23 cellular contexts compared by ENCODE assay signal in the genomic region with DNA sequence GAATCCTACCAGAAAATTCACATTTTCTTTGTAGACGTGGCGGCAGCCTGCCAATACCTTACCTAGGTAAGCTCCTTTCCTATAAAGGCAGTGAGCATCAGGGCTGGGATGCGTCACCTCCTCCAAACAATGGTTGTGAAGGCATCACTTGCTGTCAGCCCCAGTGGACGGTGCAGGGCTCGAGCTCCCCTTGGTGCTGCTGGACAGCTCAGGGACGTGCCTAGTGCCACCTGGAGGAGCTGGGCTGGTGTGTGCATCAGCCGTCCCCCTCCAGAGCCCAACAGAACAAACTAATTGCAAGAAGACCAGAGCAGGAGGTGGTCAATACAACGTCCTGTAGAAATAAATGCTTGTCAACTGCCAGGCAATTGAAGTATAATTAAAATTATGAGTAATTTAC.
A peak's percentile ranks its signal among the peaks of the same experiment; 100 is the strongest.
DNase-seq lines count a peak whose midpoint lies in the region; ATAC-seq and TF ChIP-seq lines count a peak whose summit lies in the region.
"Had no signal": no experiment of that assay in that cellular context is flagged by ENCODE, and none has a peak within 500 bp of the region (broad histone marks: within the 10 kb centered on the region; RNA-seq: fewer than 3 reads in every experiment).

No MANE protein-coding gene starts in this region.

- H3K9me3 ChIP-seq in HCT116 (ENCODE audit: control insufficient read depth in 1 of 2, insufficient read depth in 1 of 2, low read depth in 1 of 2, low read length in 2 of 2) (no peaks in the 10 kb centered on the region), right lobe of liver (no peaks in the 10 kb centered on the region), thyroid gland (no peaks in the 10 kb centered on the region)
- H3K9me3 ChIP-seq: body of pancreas, heart left ventricle, left ventricle myocardium inferior, transverse colon had no signal

- no peaks in the 10 kb centered on the region for H4K20me1 ChIP-seq in HCT116 (ENCODE audit: insufficient read depth)

- DNase-seq in ELF-1 (ENCODE audit: low read depth, low spot score) (peak; percentile 47), HCT116 (ENCODE audit: low read depth, low spot score) (no peak), SK-MEL-5 (ENCODE audit: low read depth, low spot score) (peak; percentile 33), right lobe of liver (no peak), NCI-H2107 treated with DMSO at 0.1 percent for 48 hours (lab: John Stamatoyannopoulos, UW; ENCODE audit: unreplicated experiment) (no peak), thyroid gland (no peak), NCI-H1105 (lab: John Stamatoyannopoulos, UW) (no peak)
- DNase-seq: activated gamma-delta T cell treated with Interleukin-2 at 50 U/mL for 16 hours; body of pancreas; KG1; left ventricle myocardium inferior; MV-4-11; NCI-H2081 treated with DMSO at 0.1 percent for 48 hours; PC-3; Right ventricle myocardium superior; stimulated activated CD4-positive, alpha-beta T cell treated with anti-CD3 and anti-CD28 coated beads, Interleukin-15, amount 100 ng/mL, for 24 hours; T-helper 1 cell; transverse colon had no signal

- POLR2A ChIA-PET in HCT116 (lab: Charles Lee), result no interaction called here

- TF ChIP-seq POLR2A in HCT116 (IDR thresholded peaks at IDR 0.05; ENCODE audit: borderline replicate concordance, extremely low read depth, insufficient read depth, insufficient read length) (no peak), right lobe of liver (IDR thresholded peaks at IDR 0.05) (no peak), thyroid gland (IDR thresholded peaks at IDR 0.05) (no peak)

- RAD21 ChIA-PET in HCT116 (lab: Charles Lee; ENCODE audit: low non-redundant PET in 1 of 2, low total read pairs in 2 of 2, uncharacterized antibody in 2 of 2, unreplicated experiment in 2 of 2), result interaction anchor here in 1 of 2 experiments (0.7 kb wide), 1 partner anchor 10 kb away, joined by 3 read pairs; no protein-coding TSS in a partner anchor

- H2AFZ ChIP-seq in HCT116 (ENCODE audit: low read depth, low read length, poor library complexity, severe bottlenecking), result no peak overlapping the region
- H2AFZ ChIP-seq: parathyroid adenoma had no signal

- H3K27me3 ChIP-seq in HCT116 (ENCODE audit: insufficient read depth, low read length) (no peaks in the 10 kb centered on the region), right lobe of liver (no peaks in the 10 kb centered on the region), thyroid gland (no peaks in the 10 kb centered on the region)
- H3K27me3 ChIP-seq: body of pancreas, heart left ventricle, transverse colon had no signal

- 39% methylated on average over 8 of the region's 8 CpGs for WGBS in right lobe of liver (ENCODE audit: insufficient coverage, low coverage, low lambda C conversion rate, missing lambda C conversion rate)
- WGBS in thyroid gland, 2 donors, result 59 to 80% methylated on average over 8 of the region's 8 CpGs

- in situ Hi-C loops in SK-MEL-5 (cut with HindIII; ENCODE audit: low pct_unique_long_range_greater_than_20kb, low sequenced_read_pairs), result no loop called here

- H3K4me2 ChIP-seq in HCT116 (ENCODE audit: low read length), result no peak overlapping the region

- H3K27ac ChIP-seq in HCT116 (ENCODE audit: low read depth, low read length) (no peak overlapping the region), right lobe of liver (no peak overlapping the region), thyroid gland (no peak overlapping the region)
- H3K27ac ChIP-seq: body of pancreas, epithelial cell of prostate, heart left ventricle, left ventricle myocardium inferior, parathyroid adenoma, transverse colon had no signal

- intact Hi-C loops in HCT116 (cut with micrococcal nuclease), result no loop called here
- intact Hi-C loops in right lobe of liver (cut with DNase I), result no loop called here
- intact Hi-C loops in thyroid gland (cut with DNase I), result no loop called here

- CTCF ChIA-PET in HCT116 (lab: Charles Lee), result no interaction called here

- no TSS peak for BruUV-seq in HCT116 (replicated peaks; lab: Mats Ljungman, UMichigan)

- no peak overlapping the region for H3K4me3 ChIP-seq in HCT116 (replicated peaks in 1 of 2; ENCODE audit: low read depth in 1 of 2, low read length in 2 of 2)
- no peak overlapping the region for H3K4me3 ChIP-seq in right lobe of liver
- H3K4me3 ChIP-seq in thyroid gland (replicated peaks in 1 of 3), result no peak overlapping the region
- H3K4me3 ChIP-seq: body of pancreas, heart left ventricle, left ventricle myocardium inferior, transverse colon had no signal

- H3K79me2 ChIP-seq in HCT116 (ENCODE audit: insufficient read depth, low read length), result no peaks in the 10 kb centered on the region
- H3K79me2 ChIP-seq: parathyroid adenoma had no signal

- TF ChIP-seq RAD21 in HCT116 (IDR thresholded peaks at IDR 0.05; ENCODE audit: low read depth), result peak; percentile 30; the same call in 1 of the 2 replicates

- H3K9ac ChIP-seq in HCT116 (ENCODE audit: low read length), result no peak overlapping the region
- H3K9ac ChIP-seq: parathyroid adenoma had no signal

- H3K4me1 ChIP-seq in HCT116 (ENCODE audit: control insufficient read depth in 1 of 2, insufficient read depth in 2 of 2, low read length in 2 of 2) (peaks cover 0 to 5% of the 10 kb centered on the region in 2 experiments; a peak in 1 of 4 replicates), right lobe of liver (no peaks in the 10 kb centered on the region), thyroid gland (no peaks in the 10 kb centered on the region)
- H3K4me1 ChIP-seq: parathyroid adenoma, transverse colon had no signal

- TF ChIP-seq CTCF in HCT116 (IDR thresholded peaks at IDR 0.05 in 2 of 3, conservative IDR thresholded peaks at IDR 0.05 in 1 of 3; ENCODE audit: borderline replicate concordance in 1 of 3, insufficient read depth in 1 of 3, low read depth in 2 of 3, low read length in 2 of 3) (peak in 2 of 3 experiments; percentile 10; a peak in 2 of 6 replicates), right lobe of liver (IDR thresholded peaks at IDR 0.05) (peak in 2 of 4 donors; percentile 14 to 20), thyroid gland (IDR thresholded peaks at IDR 0.05) (no peak)

- ATAC-seq in HCT116, result peak; percentile 64
- ATAC-seq in right lobe of liver, result peak in 3 of 4 donors; percentile 33 to 66 (median 45)
- ATAC-seq: body of pancreas; heart left ventricle; natural killer cell treated with Interleukin-12 subunit alpha and Interleukin-12 subunit beta and Interleukin-15 and Interleukin-18, amount 100 ng/mL, for 72 hours; PC-3; sciatic nerve had no signal

- H3K36me3 ChIP-seq in HCT116 (ENCODE audit: control insufficient read depth in 1 of 2, insufficient read depth in 2 of 2, low read length in 2 of 2) (no peaks in the 10 kb centered on the region), right lobe of liver (no peaks in the 10 kb centered on the region), thyroid gland (no peaks in the 10 kb centered on the region)
- H3K36me3 ChIP-seq: heart left ventricle, left ventricle myocardium inferior, transverse colon had no signal

- no peaks in the 10 kb centered on the region for H3K9me2 ChIP-seq in HCT116 (ENCODE audit: insufficient read depth)

TF ChIP-seq in HCT116, 20 proteins besides CTCF, POLR2A, EP300 and RAD21:
- TF ChIP-seq, protein P1, sequence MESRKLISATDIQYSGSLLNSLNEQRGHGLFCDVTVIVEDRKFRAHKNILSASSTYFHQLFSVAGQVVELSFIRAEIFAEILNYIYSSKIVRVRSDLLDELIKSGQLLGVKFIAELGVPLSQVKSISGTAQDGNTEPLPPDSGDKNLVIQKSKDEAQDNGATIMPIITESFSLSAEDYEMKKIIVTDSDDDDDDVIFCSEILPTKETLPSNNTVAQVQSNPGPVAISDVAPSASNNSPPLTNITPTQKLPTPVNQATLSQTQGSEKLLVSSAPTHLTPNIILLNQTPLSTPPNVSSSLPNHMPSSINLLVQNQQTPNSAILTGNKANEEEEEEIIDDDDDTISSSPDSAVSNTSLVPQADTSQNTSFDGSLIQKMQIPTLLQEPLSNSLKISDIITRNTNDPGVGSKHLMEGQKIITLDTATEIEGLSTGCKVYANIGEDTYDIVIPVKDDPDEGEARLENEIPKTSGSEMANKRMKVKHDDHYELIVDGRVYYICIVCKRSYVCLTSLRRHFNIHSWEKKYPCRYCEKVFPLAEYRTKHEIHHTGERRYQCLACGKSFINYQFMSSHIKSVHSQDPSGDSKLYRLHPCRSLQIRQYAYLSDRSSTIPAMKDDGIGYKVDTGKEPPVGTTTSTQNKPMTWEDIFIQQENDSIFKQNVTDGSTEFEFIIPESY (IDR thresholded peaks at IDR 0.05; ENCODE audit: extremely low read depth, insufficient replicate concordance, low read length), result no peak
- TF ChIP-seq EGR1 (IDR thresholded peaks at IDR 0.05; ENCODE audit: low read depth), result no peak
- no peak for TF ChIP-seq SP1 (IDR thresholded peaks at IDR 0.05; ENCODE audit: low read depth)
- TF ChIP-seq, protein P2, sequence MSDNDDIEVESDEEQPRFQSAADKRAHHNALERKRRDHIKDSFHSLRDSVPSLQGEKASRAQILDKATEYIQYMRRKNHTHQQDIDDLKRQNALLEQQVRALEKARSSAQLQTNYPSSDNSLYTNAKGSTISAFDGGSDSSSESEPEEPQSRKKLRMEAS (IDR thresholded peaks at IDR 0.05), result no peak

Comparison
In these comparisons a context has a peak if more than half of its experiments do, and no peak if none do; other contexts are left out.
1. DNase-seq: peak in ELF-1 (single experiment) and SK-MEL-5 (single experiment); none in HCT116 (single experiment), right lobe of liver (0 of 3), NCI-H2107 treated with DMSO at 0.1 percent for 48 hours (single experiment), thyroid gland (0 of 2) and NCI-H1105 (single experiment).
2. CTCF ChIP-seq: peak in HCT116 (2 of 3); none in thyroid gland (0 of 6).